In genomic region chr22:42930810-42931420, GRCh38 we compare ENCODE assay signal across 9 cellular contexts.
DNase-seq lines count a peak whose midpoint lies in the region; ATAC-seq, FAIRE-seq and TF ChIP-seq lines count a peak whose summit lies in the region.
"Had no signal": no experiment of that assay in that cellular context is flagged by ENCODE, and none has a peak within 500 bp of the region (broad histone marks: within the 10 kb centered on the region; RNA-seq: fewer than 3 reads in every experiment).

No MANE protein-coding gene starts in this region.

- no peak for TF ChIP-seq POLR2A in right lobe of liver (IDR thresholded peaks at IDR 0.05)

- H3K36me3 ChIP-seq in GM23248 (ENCODE audit: low read depth) (no peaks in the 10 kb centered on the region), ascending aorta (no peaks in the 10 kb centered on the region), right lobe of liver (no peaks in the 10 kb centered on the region)

- DNase-seq in AG08396 (ENCODE audit: low spot score) (peak; percentile 17), GM23248 (peak; percentile 86), ascending aorta (ENCODE audit: low spot score in 2 of 2) (peak in 1 of 2 donors; percentile 74), right lobe of liver (no peak), HTR-8/SVneo (ENCODE audit: insufficient read length, low spot score) (no peak), HuH-7 (ENCODE audit: low spot score) (no peak)
- DNase-seq in activated naive CD4-positive, alpha-beta T cell (lab: John Stamatoyannopoulos, UW), result no peak
- DNase-seq: activated naive CD8-positive, alpha-beta T cell treated with anti-CD3 and anti-CD28 coated beads, Interleukin-2, amount 10 ng/mL, durations not matched to agents 7 days and 5 days had no signal

- peak in 1 of 3 experiments; percentile 35 for TF ChIP-seq CTCF in ascending aorta (IDR thresholded peaks at IDR 0.05)
- no peak for TF ChIP-seq CTCF in right lobe of liver (IDR thresholded peaks at IDR 0.05)

- H3K4me1 ChIP-seq in GM23248 (ENCODE audit: insufficient read depth), result peaks cover 61% of the 10 kb centered on the region
- H3K4me1 ChIP-seq in ascending aorta, result peaks cover 55 to 96% of the 10 kb centered on the region in 2 donors
- peaks cover 0 to 16% (median 3%) of the 10 kb centered on the region in 4 donors for H3K4me1 ChIP-seq in right lobe of liver

- peak overlapping the region; percentile 81 for H3K4me2 ChIP-seq in GM23248 (ENCODE audit: unreplicated experiment)

- H3K79me2 ChIP-seq in GM23248 (ENCODE audit: insufficient read depth), result peaks cover 93% of the 10 kb centered on the region

- 32 to 39% methylated on average over 9 of the region's 9 CpGs for WGBS in GM23248 (ENCODE audit: low coverage in 1 of 2, low lambda C conversion rate in 2 of 2, missing lambda C conversion rate in 2 of 2), 2 experiments
- 66% methylated on average over 6 of the region's 9 CpGs for WGBS in right lobe of liver (ENCODE audit: insufficient coverage, low coverage, low lambda C conversion rate, missing lambda C conversion rate)

- no peaks in the 10 kb centered on the region for H4K20me1 ChIP-seq in GM23248 (ENCODE audit: insufficient read depth)

- H3K9me3 ChIP-seq in GM23248 (ENCODE audit: low read depth), result no peaks in the 10 kb centered on the region
- no peaks in the 10 kb centered on the region for H3K9me3 ChIP-seq in ascending aorta
- H3K9me3 ChIP-seq in right lobe of liver, result no peaks in the 10 kb centered on the region

- peaks cover 65% of the 10 kb centered on the region for H3F3A ChIP-seq in GM23248 (ENCODE audit: insufficient read depth)

- no peak for FAIRE-seq in HTR-8/SVneo (lab: Jason Lieb, UNC)

- H3K4me3 ChIP-seq in GM23248 (peak overlapping the region; percentile 53), ascending aorta (no peak overlapping the region), right lobe of liver (no peak overlapping the region)

- peak overlapping the region; percentile 89 for H3K9ac ChIP-seq in GM23248

- H3K27me3 ChIP-seq in GM23248 (replicated peaks; ENCODE audit: insufficient read depth) (no peaks in the 10 kb centered on the region), ascending aorta (no peaks in the 10 kb centered on the region), right lobe of liver (no peaks in the 10 kb centered on the region)

- in situ Hi-C loops in GM23248 (cut with MboI), result no loop called here

- no peak overlapping the region for H2AFZ ChIP-seq in GM23248

- ATAC-seq in right lobe of liver (peak in 3 of 4 donors; percentile 3 to 10 (median 7)), GM19467 (IDR thresholded peaks at IDR 0.05; ENCODE audit: unreplicated experiment) (no peak)

- intact Hi-C loops in ascending aorta (cut with DNase I) (loop anchor here (10.0 kb wide), 1 partner anchor 246 kb away; no protein-coding TSS in a partner anchor), right lobe of liver (cut with DNase I) (no loop called here)

- H3K27ac ChIP-seq in GM23248 (peak overlapping the region; percentile 99), ascending aorta (peak overlapping the region; percentile 92 to 94), right lobe of liver (peak overlapping the region in 2 of 3 donors; percentile 14 to 37)

- no peaks in the 10 kb centered on the region for H3K9me2 ChIP-seq in GM23248 (ENCODE audit: insufficient read depth)

Comparison
In these comparisons a context has a peak if more than half of its experiments do, and no peak if none do; other contexts are left out.
1. DNase-seq: peak in AG08396 (single experiment) and GM23248 (single experiment); none in right lobe of liver (0 of 3), HTR-8/SVneo (single experiment), HuH-7 (single experiment) and activated naive CD4-positive, alpha-beta T cell (0 of 4).
2. H3K27ac ChIP-seq: peak in every context shown above with its lines; median percentile 99 in GM23248; 93 in ascending aorta; 26 in right lobe of liver.